In genomic region chr2:223068036-223068435, GRCh38 we compare ENCODE assay signal across 20 cellular contexts. TPM values are rescaled to one million over a fixed set of nuclear protein-coding genes. Genes with fewer than 3 reads are reported as not detected.
DNase-seq lines count a peak whose midpoint lies in the region; FAIRE-seq and TF ChIP-seq lines count a peak whose summit lies in the region.
"Had no signal": no experiment of that assay in that cellular context is flagged by ENCODE, and none has a peak within 500 bp of the region (broad histone marks: within the 10 kb centered on the region; RNA-seq: fewer than 3 reads in every experiment).

No MANE protein-coding gene starts in this region.

- no peak overlapping the region for H2AFZ ChIP-seq in astrocyte (ENCODE audit: low read depth, low read length)
- H2AFZ ChIP-seq in smooth muscle cell (ENCODE audit: low read depth), result peak overlapping the region; percentile 8

- H3K36me3 ChIP-seq in astrocyte (ENCODE audit: insufficient read depth, low read length), result no peaks in the 10 kb centered on the region
- no peaks in the 10 kb centered on the region for H3K36me3 ChIP-seq in smooth muscle cell (ENCODE audit: low read depth)
- H3K36me3 ChIP-seq: HAP-1 had no signal

- no peak overlapping the region for H3K4me3 ChIP-seq in astrocyte (ENCODE audit: insufficient read depth, low read depth, low read length)
- no peak overlapping the region for H3K4me3 ChIP-seq in fibroblast of the aortic adventitia (ENCODE audit: low read depth, low read length)
- H3K4me3 ChIP-seq in smooth muscle cell, result no peak overlapping the region
- H3K4me3 ChIP-seq: HAP-1 had no signal

- no peaks in the 10 kb centered on the region for H3K36me3 Mint-ChIP-seq in astrocyte (ENCODE audit: low read depth, unreplicated experiment)
- H3K36me3 Mint-ChIP-seq: CD4-positive, alpha-beta memory T cell had no signal

- no peak overlapping the region for H3K4me3 Mint-ChIP-seq in astrocyte (ENCODE audit: unreplicated experiment)
- H3K4me3 Mint-ChIP-seq: CD4-positive, alpha-beta memory T cell; HFFc6 had no signal

- H3F3A ChIP-seq in smooth muscle cell (ENCODE audit: low read depth), result peaks cover 9% of the 10 kb centered on the region

- H3K4me1 ChIP-seq in astrocyte (ENCODE audit: insufficient read depth, low read length), result no peaks in the 10 kb centered on the region
- H3K4me1 ChIP-seq in smooth muscle cell (ENCODE audit: low read depth), result peaks cover 2% of the 10 kb centered on the region
- H3K4me1 ChIP-seq: HAP-1 had no signal

- no peak for TF ChIP-seq CTCF in astrocyte (IDR thresholded peaks at IDR 0.05; ENCODE audit: insufficient read depth, low read depth, low read length)
- no peak for TF ChIP-seq CTCF in fibroblast of the aortic adventitia (IDR thresholded peaks at IDR 0.05; ENCODE audit: insufficient read depth, low read length)
- TF ChIP-seq CTCF in smooth muscle cell (IDR thresholded peaks at IDR 0.05; ENCODE audit: borderline replicate concordance, insufficient read depth, poor library complexity, severe bottlenecking), result no peak

- no peak overlapping the region for H3K4me2 ChIP-seq in astrocyte (ENCODE audit: low read length)
- no peak overlapping the region for H3K4me2 ChIP-seq in smooth muscle cell

- H3K27ac ChIP-seq in astrocyte (ENCODE audit: low read depth, low read length), result no peak overlapping the region
- H3K27ac ChIP-seq in smooth muscle cell (ENCODE audit: low read depth), result no peak overlapping the region

- peak; percentile 43 for DNase-seq in astrocyte (ENCODE audit: low read depth)
- DNase-seq in fibroblast of the aortic adventitia (ENCODE audit: low read depth), result peak; percentile 81
- DNase-seq in smooth muscle cell (lab: John Stamatoyannopoulos, UW; ENCODE audit: unreplicated experiment), result no peak
- DNase-seq in HT-29 (ENCODE audit: low spot score), result no peak
- no peak for DNase-seq in activated CD4-positive, alpha-beta T cell treated with anti-CD3 and anti-CD28 coated beads for 48 hours
- no peak for DNase-seq in NOMO-1 (lab: John Stamatoyannopoulos, UW; ENCODE audit: unreplicated experiment in 2 of 2)
- DNase-seq: C1 segment of cervical spinal cord; Calu3; CD4-positive, alpha-beta memory T cell; COR-L47; DMS53; DMS79 treated with DMSO at 0.1 percent for 48 hours; GF-D8; GOT3; HFFc6 had no signal

- WGBS in smooth muscle cell (ENCODE audit: low lambda C conversion rate), result 97% methylated on average over 2 of the region's 2 CpGs

- no peaks in the 10 kb centered on the region for H3K79me2 ChIP-seq in astrocyte (ENCODE audit: insufficient read depth, low read length)
- no peaks in the 10 kb centered on the region for H3K79me2 ChIP-seq in smooth muscle cell (ENCODE audit: low read depth)

- no peak overlapping the region for H3K27ac Mint-ChIP-seq in astrocyte (ENCODE audit: unreplicated experiment)
- H3K27ac Mint-ChIP-seq: CD4-positive, alpha-beta memory T cell; HFFc6 had no signal

- peaks cover 7% of the 10 kb centered on the region for H3K4me1 Mint-ChIP-seq in astrocyte (ENCODE audit: low read depth, unreplicated experiment)
- H3K4me1 Mint-ChIP-seq: CD4-positive, alpha-beta memory T cell had no signal

- H3K27me3 Mint-ChIP-seq in astrocyte (ENCODE audit: low read depth, unreplicated experiment), result no peaks in the 10 kb centered on the region
- H3K27me3 Mint-ChIP-seq: CD4-positive, alpha-beta memory T cell had no signal

- H3K9ac ChIP-seq in astrocyte (ENCODE audit: low read length) (no peak overlapping the region), smooth muscle cell (ENCODE audit: low read depth) (no peak overlapping the region)

- H3K9me3 ChIP-seq in astrocyte (ENCODE audit: insufficient read depth, low read depth, low read length) (no peaks in the 10 kb centered on the region), smooth muscle cell (replicated peaks; ENCODE audit: low read depth) (no peaks in the 10 kb centered on the region)
- H3K9me3 ChIP-seq: HAP-1 had no signal

- H3K27me3 ChIP-seq in astrocyte (ENCODE audit: insufficient read depth, low read length) (no peaks in the 10 kb centered on the region), smooth muscle cell (ENCODE audit: low read depth) (no peaks in the 10 kb centered on the region)

- FAIRE-seq in astrocyte (lab: Jason Lieb, UNC), result no peak
- FAIRE-seq: GM12891, GM18507, H54 had no signal

- H3K9me3 Mint-ChIP-seq in astrocyte (ENCODE audit: unreplicated experiment), result peaks cover 1% of the 10 kb centered on the region
- H3K9me3 Mint-ChIP-seq: HFFc6 had no signal

- H4K20me1 ChIP-seq in astrocyte (ENCODE audit: insufficient read depth, low read length) (no peaks in the 10 kb centered on the region), smooth muscle cell (ENCODE audit: low read depth) (no peaks in the 10 kb centered on the region)

RNA-seq across cellular contexts. Expression of gene KCNE4, which starts 16.0 kb away (rescaled TPM):
- total RNA-seq in astrocyte (0.27 and 0.34 TPM in 2 replicates), fibroblast of the aortic adventitia (ENCODE audit: low replicate concordance) (4.1 and 22.2 TPM in 2 replicates), smooth muscle cell (36.7 and 52.8 TPM in 2 replicates)
- 39.6 and 67.5 TPM in 2 replicates for polyA plus RNA-seq in smooth muscle cell
- total RNA-seq in HT-29 (2014; rRNA removed; shearing (Covaris generic)), result not detected in 2 replicates
- total RNA-seq: Calu3; CD4-positive, alpha-beta memory T cell; G401 had no signal
- polyA plus RNA-seq: CD4-positive, alpha-beta memory T cell had no signal

Comparison
In these comparisons a context has a peak if more than half of its experiments do, and no peak if none do; other contexts are left out.
1. DNase-seq: peak in astrocyte (single experiment) and fibroblast of the aortic adventitia (single experiment); none in smooth muscle cell (single experiment), HT-29 (single experiment), activated CD4-positive, alpha-beta T cell treated with anti-CD3 and anti-CD28 coated beads for 48 hours (single experiment) and NOMO-1 (0 of 2).